Comparison of ENCODE assay signal across 15 cellular contexts in genomic region chr6:159440907-159441703, GRCh38.
"Had no signal": no experiment of that assay in that cellular context is flagged by ENCODE, and none has a peak within 500 bp of the region (broad histone marks: within the 10 kb centered on the region; RNA-seq: fewer than 3 reads in every experiment).

No MANE protein-coding gene starts in this region.

- H3K27ac ChIP-seq: cardiac muscle cell, dorsolateral prefrontal cortex, epithelial cell of prostate, left lung, ovary, psoas muscle, right lobe of liver, thyroid gland had no signal

- H3K4me3 ChIP-seq: cardiac muscle cell, dorsolateral prefrontal cortex, left lung, mucosa of descending colon, ovary, psoas muscle, right lobe of liver, thyroid gland had no signal

- H3K27me3 ChIP-seq: cardiac muscle cell, ovary, right lobe of liver, thyroid gland had no signal

- H3K4me1 ChIP-seq: left lung, psoas muscle, right lobe of liver, thyroid gland had no signal

- H3K36me3 ChIP-seq: cardiac muscle cell, left lung, ovary, right lobe of liver, thyroid gland had no signal

- H3K9me3 ChIP-seq: left lung, mucosa of descending colon, ovary, psoas muscle, right lobe of liver, thyroid gland had no signal

- ATAC-seq: left lung; mucosa of descending colon; psoas muscle; right lobe of liver; stimulated activated naive B cell treated with anti-CD40 and anti-IgM and Interleukin-4, amounts not matched to agents 10 μg/mL and 1 μg/mL and 100 μg/mL, for 72 hours had no signal

- DNase-seq: activated CD4-positive, alpha-beta T cell treated with anti-CD3 and anti-CD28 coated beads, Interleukin-2, amount 50 U/mL, for 48 hours; activated T-cell treated with anti-CD3 and anti-CD28 coated beads for 4 hours; dorsolateral prefrontal cortex; endodermal cell; kidney; left lung; mucosa of descending colon; naive B cell; ovary; psoas muscle; right lobe of liver; stimulated activated naive B cell treated with anti-CD40 and anti-IgM and Interleukin-4, amounts not matched to agents 10 μg/mL and 1 μg/mL and 100 μg/mL, for 72 hours; thyroid gland had no signal
